ENCODE assay signal across 2 cellular contexts in genomic region chr6:7042654-7043545, GRCh38.
TF ChIP-seq lines count a peak whose summit lies in the region.

No MANE protein-coding gene starts in this region.

TF ChIP-seq in K562, 482 proteins besides CTCF, POLR2A, EP300 and RAD21 (continued from another document and continues in another):
- TF ChIP-seq PATZ1 (CRISPR knock-in tag; IDR thresholded peaks at IDR 0.05; ENCODE audit: borderline replicate concordance) (no peak), L3MBTL2 (IDR thresholded peaks at IDR 0.05) (peak; percentile 94), SMC3 (conservative IDR thresholded peaks at IDR 0.05; ENCODE audit: insufficient read depth, low read depth, low read length) (no peak), ZBTB33 (CRISPR knock-in tag; IDR thresholded peaks at IDR 0.05) (no peak), ATF7 (IDR thresholded peaks at IDR 0.05) (0 out of 2 replicates have a peak, but pooled peaks have one; percentile 31), ESRRA (IDR thresholded peaks at IDR 0.05; ENCODE audit: borderline replicate concordance, low read depth) (no peak), ZNF589 (CRISPR knock-in tag; IDR thresholded peaks at IDR 0.05; ENCODE audit: low read depth) (peak; percentile 38; the same call in 1 of the 2 replicates), U2AF2 (optimal IDR thresholded peaks at IDR 0.05; ENCODE audit: low read depth, low read length) (no peak)
- TF ChIP-seq, protein P1, sequence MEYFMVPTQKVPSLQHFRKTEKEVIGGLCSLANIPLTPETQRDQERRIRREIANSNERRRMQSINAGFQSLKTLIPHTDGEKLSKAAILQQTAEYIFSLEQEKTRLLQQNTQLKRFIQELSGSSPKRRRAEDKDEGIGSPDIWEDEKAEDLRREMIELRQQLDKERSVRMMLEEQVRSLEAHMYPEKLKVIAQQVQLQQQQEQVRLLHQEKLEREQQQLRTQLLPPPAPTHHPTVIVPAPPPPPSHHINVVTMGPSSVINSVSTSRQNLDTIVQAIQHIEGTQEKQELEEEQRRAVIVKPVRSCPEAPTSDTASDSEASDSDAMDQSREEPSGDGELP (CRISPR knock-in tag; IDR thresholded peaks at IDR 0.05; ENCODE audit: borderline replicate concordance): peak; percentile 29; the same call in 1 of the 2 replicates

TF ChIP-seq in HepG2, 621 proteins besides CTCF, POLR2A, EP300 and RAD21 (continued from another document and continues in another):
- TF ChIP-seq, protein P2, sequence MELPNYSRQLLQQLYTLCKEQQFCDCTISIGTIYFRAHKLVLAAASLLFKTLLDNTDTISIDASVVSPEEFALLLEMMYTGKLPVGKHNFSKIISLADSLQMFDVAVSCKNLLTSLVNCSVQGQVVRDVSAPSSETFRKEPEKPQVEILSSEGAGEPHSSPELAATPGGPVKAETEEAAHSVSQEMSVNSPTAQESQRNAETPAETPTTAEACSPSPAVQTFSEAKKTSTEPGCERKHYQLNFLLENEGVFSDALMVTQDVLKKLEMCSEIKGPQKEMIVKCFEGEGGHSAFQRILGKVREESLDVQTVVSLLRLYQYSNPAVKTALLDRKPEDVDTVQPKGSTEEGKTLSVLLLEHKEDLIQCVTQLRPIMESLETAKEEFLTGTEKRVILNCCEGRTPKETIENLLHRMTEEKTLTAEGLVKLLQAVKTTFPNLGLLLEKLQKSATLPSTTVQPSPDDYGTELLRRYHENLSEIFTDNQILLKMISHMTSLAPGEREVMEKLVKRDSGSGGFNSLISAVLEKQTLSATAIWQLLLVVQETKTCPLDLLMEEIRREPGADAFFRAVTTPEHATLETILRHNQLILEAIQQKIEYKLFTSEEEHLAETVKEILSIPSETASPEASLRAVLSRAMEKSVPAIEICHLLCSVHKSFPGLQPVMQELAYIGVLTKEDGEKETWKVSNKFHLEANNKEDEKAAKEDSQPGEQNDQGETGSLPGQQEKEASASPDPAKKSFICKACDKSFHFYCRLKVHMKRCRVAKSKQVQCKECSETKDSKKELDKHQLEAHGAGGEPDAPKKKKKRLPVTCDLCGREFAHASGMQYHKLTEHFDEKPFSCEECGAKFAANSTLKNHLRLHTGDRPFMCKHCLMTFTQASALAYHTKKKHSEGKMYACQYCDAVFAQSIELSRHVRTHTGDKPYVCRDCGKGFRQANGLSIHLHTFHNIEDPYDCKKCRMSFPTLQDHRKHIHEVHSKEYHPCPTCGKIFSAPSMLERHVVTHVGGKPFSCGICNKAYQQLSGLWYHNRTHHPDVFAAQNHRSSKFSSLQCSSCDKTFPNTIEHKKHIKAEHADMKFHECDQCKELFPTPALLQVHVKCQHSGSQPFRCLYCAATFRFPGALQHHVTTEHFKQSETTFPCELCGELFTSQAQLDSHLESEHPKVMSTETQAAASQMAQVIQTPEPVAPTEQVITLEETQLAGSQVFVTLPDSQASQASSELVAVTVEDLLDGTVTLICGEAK (IDR thresholded peaks at IDR 0.05): no peak
- TF ChIP-seq, protein P2 (CRISPR knock-in tag; IDR thresholded peaks at IDR 0.05): peak; percentile 81
- TF ChIP-seq RAD51 (IDR thresholded peaks at IDR 0.05; ENCODE audit: borderline replicate concordance) (no peak), EHMT2 (IDR thresholded peaks at IDR 0.05; ENCODE audit: borderline replicate concordance, low read depth, low read length) (peak; percentile 87; the same call in 1 of the 2 replicates), ZSCAN31 (CRISPR knock-in tag; IDR thresholded peaks at IDR 0.05; ENCODE audit: low read depth) (peak; percentile 70), NONO (IDR thresholded peaks at IDR 0.05) (no peak), NONO (CRISPR knock-in tag; conservative IDR thresholded peaks at IDR 0.05) (peak; percentile 76; the same call in 1 of the 2 replicates), ZNF354B (CRISPR knock-in tag; IDR thresholded peaks at IDR 0.05) (no peak; the same call in 1 of the 2 replicates), JDP2 (CRISPR knock-in tag; IDR thresholded peaks at IDR 0.05; ENCODE audit: borderline replicate concordance) (peak; percentile 41; the same call in 1 of the 2 replicates), NCOA2 (CRISPR knock-in tag; IDR thresholded peaks at IDR 0.05) (peak; percentile 88), MED13 (CRISPR knock-in tag; IDR thresholded peaks at IDR 0.05) (no peak), PHF21A (CRISPR knock-in tag; IDR thresholded peaks at IDR 0.05) (peak; percentile 96), FOXA3 (CRISPR knock-in tag; IDR thresholded peaks at IDR 0.05) (peak; percentile 82), MZF1 (CRISPR knock-in tag; IDR thresholded peaks at IDR 0.05; ENCODE audit: borderline replicate concordance) (no peak), ZNF597 (CRISPR knock-in tag; IDR thresholded peaks at IDR 0.05) (no peak), RBFOX2 (IDR thresholded peaks at IDR 0.05; ENCODE audit: low read depth, low read length) (no peak), ZMYM2 (CRISPR knock-in tag; IDR thresholded peaks at IDR 0.05) (peak; percentile 97), HIC2 (CRISPR knock-in tag; IDR thresholded peaks at IDR 0.05; ENCODE audit: low read depth) (peak; percentile 54), IRX3 (CRISPR knock-in tag; IDR thresholded peaks at IDR 0.05; ENCODE audit: borderline replicate concordance, low read depth) (peak; percentile 84), TCF12 (IDR thresholded peaks at IDR 0.05) (no peak), TCF12 (CRISPR knock-in tag; IDR thresholded peaks at IDR 0.05) (no peak), KDM1A (CRISPR knock-in tag; IDR thresholded peaks at IDR 0.05) (peak; percentile 92), DMAP1 (CRISPR knock-in tag; IDR thresholded peaks at IDR 0.05) (peak; percentile 77), EEA1 (CRISPR knock-in tag; IDR thresholded peaks at IDR 0.05; ENCODE audit: borderline replicate concordance) (peak; percentile 73; the same call in 1 of the 2 replicates), ZNF501 (CRISPR knock-in tag; IDR thresholded peaks at IDR 0.05) (peak; percentile 92), ARID2 (CRISPR knock-in tag; IDR thresholded peaks at IDR 0.05; ENCODE audit: borderline replicate concordance) (peak; percentile 93), ZNF850 (CRISPR knock-in tag; conservative IDR thresholded peaks at IDR 0.05) (0 out of 2 replicates have a peak, but pooled peaks have one; percentile 33), ZBTB38 (CRISPR knock-in tag; IDR thresholded peaks at IDR 0.05) (peak; percentile 14; the same call in 1 of the 2 replicates), ZNF782 (CRISPR knock-in tag; IDR thresholded peaks at IDR 0.05; ENCODE audit: borderline replicate concordance) (peak; percentile 87; the same call in 1 of the 2 replicates), ARNT2 (CRISPR knock-in tag; IDR thresholded peaks at IDR 0.05; ENCODE audit: low read depth) (peak; percentile 56), CBX2 (IDR thresholded peaks at IDR 0.05; ENCODE audit: low read depth, low read length) (no peak), CBX2 (CRISPR knock-in tag; IDR thresholded peaks at IDR 0.05; ENCODE audit: low read depth) (peak; percentile 20; the same call in 1 of the 2 replicates), ZNF180 (CRISPR knock-in tag; IDR thresholded peaks at IDR 0.05; ENCODE audit: borderline replicate concordance, low read depth) (no peak)
- TF ChIP-seq, protein P3, sequence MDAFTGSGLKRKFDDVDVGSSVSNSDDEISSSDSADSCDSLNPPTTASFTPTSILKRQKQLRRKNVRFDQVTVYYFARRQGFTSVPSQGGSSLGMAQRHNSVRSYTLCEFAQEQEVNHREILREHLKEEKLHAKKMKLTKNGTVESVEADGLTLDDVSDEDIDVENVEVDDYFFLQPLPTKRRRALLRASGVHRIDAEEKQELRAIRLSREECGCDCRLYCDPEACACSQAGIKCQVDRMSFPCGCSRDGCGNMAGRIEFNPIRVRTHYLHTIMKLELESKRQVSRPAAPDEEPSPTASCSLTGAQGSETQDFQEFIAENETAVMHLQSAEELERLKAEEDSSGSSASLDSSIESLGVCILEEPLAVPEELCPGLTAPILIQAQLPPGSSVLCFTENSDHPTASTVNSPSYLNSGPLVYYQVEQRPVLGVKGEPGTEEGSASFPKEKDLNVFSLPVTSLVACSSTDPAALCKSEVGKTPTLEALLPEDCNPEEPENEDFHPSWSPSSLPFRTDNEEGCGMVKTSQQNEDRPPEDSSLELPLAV (CRISPR knock-in tag; conservative IDR thresholded peaks at IDR 0.05; ENCODE audit: low read depth): no peak
- TF ChIP-seq, protein P4, sequence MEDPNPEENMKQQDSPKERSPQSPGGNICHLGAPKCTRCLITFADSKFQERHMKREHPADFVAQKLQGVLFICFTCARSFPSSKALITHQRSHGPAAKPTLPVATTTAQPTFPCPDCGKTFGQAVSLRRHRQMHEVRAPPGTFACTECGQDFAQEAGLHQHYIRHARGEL (CRISPR knock-in tag; IDR thresholded peaks at IDR 0.05): no peak
- TF ChIP-seq, protein P5, sequence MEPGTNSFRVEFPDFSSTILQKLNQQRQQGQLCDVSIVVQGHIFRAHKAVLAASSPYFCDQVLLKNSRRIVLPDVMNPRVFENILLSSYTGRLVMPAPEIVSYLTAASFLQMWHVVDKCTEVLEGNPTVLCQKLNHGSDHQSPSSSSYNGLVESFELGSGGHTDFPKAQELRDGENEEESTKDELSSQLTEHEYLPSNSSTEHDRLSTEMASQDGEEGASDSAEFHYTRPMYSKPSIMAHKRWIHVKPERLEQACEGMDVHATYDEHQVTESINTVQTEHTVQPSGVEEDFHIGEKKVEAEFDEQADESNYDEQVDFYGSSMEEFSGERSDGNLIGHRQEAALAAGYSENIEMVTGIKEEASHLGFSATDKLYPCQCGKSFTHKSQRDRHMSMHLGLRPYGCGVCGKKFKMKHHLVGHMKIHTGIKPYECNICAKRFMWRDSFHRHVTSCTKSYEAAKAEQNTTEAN (CRISPR knock-in tag; conservative IDR thresholded peaks at IDR 0.05): peak; percentile 87
- TF ChIP-seq, protein P6, sequence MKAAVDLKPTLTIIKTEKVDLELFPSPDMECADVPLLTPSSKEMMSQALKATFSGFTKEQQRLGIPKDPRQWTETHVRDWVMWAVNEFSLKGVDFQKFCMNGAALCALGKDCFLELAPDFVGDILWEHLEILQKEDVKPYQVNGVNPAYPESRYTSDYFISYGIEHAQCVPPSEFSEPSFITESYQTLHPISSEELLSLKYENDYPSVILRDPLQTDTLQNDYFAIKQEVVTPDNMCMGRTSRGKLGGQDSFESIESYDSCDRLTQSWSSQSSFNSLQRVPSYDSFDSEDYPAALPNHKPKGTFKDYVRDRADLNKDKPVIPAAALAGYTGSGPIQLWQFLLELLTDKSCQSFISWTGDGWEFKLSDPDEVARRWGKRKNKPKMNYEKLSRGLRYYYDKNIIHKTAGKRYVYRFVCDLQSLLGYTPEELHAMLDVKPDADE (CRISPR knock-in tag; IDR thresholded peaks at IDR 0.05): no peak
- TF ChIP-seq, protein P7, sequence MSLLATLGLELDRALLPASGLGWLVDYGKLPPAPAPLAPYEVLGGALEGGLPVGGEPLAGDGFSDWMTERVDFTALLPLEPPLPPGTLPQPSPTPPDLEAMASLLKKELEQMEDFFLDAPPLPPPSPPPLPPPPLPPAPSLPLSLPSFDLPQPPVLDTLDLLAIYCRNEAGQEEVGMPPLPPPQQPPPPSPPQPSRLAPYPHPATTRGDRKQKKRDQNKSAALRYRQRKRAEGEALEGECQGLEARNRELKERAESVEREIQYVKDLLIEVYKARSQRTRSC (CRISPR knock-in tag; IDR thresholded peaks at IDR 0.05; ENCODE audit: low read depth): 0 out of 2 replicates have a peak, but pooled peaks have one; percentile 30
- TF ChIP-seq, protein P8, sequence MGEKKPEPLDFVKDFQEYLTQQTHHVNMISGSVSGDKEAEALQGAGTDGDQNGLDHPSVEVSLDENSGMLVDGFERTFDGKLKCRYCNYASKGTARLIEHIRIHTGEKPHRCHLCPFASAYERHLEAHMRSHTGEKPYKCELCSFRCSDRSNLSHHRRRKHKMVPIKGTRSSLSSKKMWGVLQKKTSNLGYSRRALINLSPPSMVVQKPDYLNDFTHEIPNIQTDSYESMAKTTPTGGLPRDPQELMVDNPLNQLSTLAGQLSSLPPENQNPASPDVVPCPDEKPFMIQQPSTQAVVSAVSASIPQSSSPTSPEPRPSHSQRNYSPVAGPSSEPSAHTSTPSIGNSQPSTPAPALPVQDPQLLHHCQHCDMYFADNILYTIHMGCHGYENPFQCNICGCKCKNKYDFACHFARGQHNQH (CRISPR knock-in tag; IDR thresholded peaks at IDR 0.05): peak; percentile 95; the same call in 1 of the 2 replicates
